ENCODE assay signal across 8 cellular contexts in the genomic region with DNA sequence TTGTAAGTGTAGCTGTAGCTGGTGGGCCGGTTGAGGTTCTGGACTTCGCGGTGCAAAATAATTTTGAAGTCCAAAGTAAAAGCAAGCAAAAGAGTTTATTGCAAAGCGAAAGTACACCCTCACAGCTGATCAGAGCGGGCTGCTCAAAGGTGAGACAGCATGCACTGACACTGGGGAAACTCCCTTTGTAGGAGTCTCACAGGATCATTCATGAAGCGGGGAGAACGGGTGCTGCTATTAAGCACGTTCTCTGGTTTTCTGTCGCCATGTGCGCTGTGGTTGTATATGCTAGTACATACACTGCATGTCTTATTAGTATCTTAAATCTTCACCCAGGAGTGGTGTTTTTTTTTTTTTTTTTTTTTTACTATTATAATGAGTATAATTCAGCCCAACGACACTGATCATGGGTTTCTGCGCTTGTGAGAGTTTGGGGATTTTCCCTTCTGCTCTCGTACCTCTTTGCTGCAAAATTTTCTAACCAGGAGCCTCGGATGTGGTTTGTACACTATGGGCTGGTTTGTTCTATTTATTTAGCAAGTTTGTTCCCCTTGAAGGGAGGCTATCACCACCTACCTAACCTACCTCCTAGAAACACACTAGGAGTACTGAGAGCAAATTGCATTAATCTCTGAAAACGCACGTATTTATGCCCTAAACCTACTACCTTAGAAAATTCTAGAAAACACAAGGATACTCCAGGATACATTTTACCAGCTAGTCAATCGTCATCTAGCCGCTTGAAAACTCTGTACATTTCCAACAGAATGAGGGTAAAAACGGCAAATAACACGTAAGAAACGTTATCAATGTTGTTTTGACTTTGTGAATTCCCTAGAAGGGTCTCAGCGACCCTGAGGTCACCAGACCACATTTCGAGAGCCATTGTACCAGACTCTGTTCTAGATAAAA. TPM values are rescaled to one million over a fixed set of nuclear protein-coding genes. Genes with fewer than 3 reads are reported as not detected.
DNase-seq lines count a peak whose midpoint lies in the region; ATAC-seq and TF ChIP-seq lines count a peak whose summit lies in the region.

No MANE protein-coding gene starts in this region.

- no peaks in the 10 kb centered on the region for H3K36me3 Mint-ChIP-seq in mesothelial cell of epicardium

- no peak for TF ChIP-seq CTCF in AG10803 (conservative IDR thresholded peaks at IDR 0.05; ENCODE audit: low read length)
- TF ChIP-seq CTCF in mesothelial cell of epicardium (IDR thresholded peaks at IDR 0.05; ENCODE audit: unreplicated experiment): no peak

- peaks cover 19% of the 10 kb centered on the region for H3K4me1 Mint-ChIP-seq in mesothelial cell of epicardium

- H3K27ac Mint-ChIP-seq in mesothelial cell of epicardium: peak overlapping the region; percentile 93

- peak overlapping the region; percentile 84 for H3K4me3 Mint-ChIP-seq in mesothelial cell of epicardium

- no peaks in the 10 kb centered on the region for H3K9me3 Mint-ChIP-seq in mesothelial cell of epicardium

- ATAC-seq in GM19372 (IDR thresholded peaks at IDR 0.05; ENCODE audit: low read depth, unreplicated experiment): peak; percentile 45
- peak; percentile 39 for ATAC-seq in HG03469 (IDR thresholded peaks at IDR 0.05; ENCODE audit: unreplicated experiment)

- H3K4me3 ChIP-seq in AG10803 (ENCODE audit: low read length): peak overlapping the region; percentile 88

- DNase-seq in AG10803 (ENCODE audit: low read depth) (no peak), mesothelial cell of epicardium (ENCODE audit: low spot score in 2 of 2, unreplicated experiment in 2 of 2) (no peak), NCI-H187 treated with DMSO at 0.1 percent for 48 hours (lab: John Stamatoyannopoulos, UW) (no peak)
- peak; percentile 9 to 54 (median 40) for DNase-seq in activated CD4-positive, CD25-positive, alpha-beta regulatory T cell (lab: John Stamatoyannopoulos, UW)
- peak; percentile 89 for DNase-seq in central memory CD4-positive, alpha-beta T cell
- peak; percentile 33 to 43 for DNase-seq in stimulated activated CD8-positive, alpha-beta memory T cell treated with anti-CD3 and anti-CD28 coated beads, Interleukin-7, amount 100 ng/mL, for 1 hour (ENCODE audit: low read depth in 2 of 2)

- no peaks in the 10 kb centered on the region for H3K27me3 Mint-ChIP-seq in mesothelial cell of epicardium (ENCODE audit: low read depth)

RNA-seq across cellular contexts. Expression of gene AP4E1, which starts 1.3 kb away (rescaled TPM):
- total RNA-seq in mesothelial cell of epicardium: 8.6 to 10.0 TPM (median 9.7 TPM) in 3 replicates

Comparison
In these comparisons a context has a peak if more than half of its experiments do, and no peak if none do; other contexts are left out.
1. DNase-seq: peak in activated CD4-positive, CD25-positive, alpha-beta regulatory T cell (4 of 4), central memory CD4-positive, alpha-beta T cell (single experiment) and stimulated activated CD8-positive, alpha-beta memory T cell treated with anti-CD3 and anti-CD28 coated beads, Interleukin-7, amount 100 ng/mL, for 1 hour (2 of 2); none in AG10803 (single experiment), mesothelial cell of epicardium (0 of 2) and NCI-H187 treated with DMSO at 0.1 percent for 48 hours (single experiment).